ENCODE assay signal across 8 cellular contexts in genomic region chr11:69674886-69675714, GRCh38.
DNase-seq lines count a peak whose midpoint lies in the region; ATAC-seq and TF ChIP-seq lines count a peak whose summit lies in the region.

Gene LTO1, minus strand, starts transcription at chr11:69675353. Its CDS starts 114 bp downstream, at chr11:69675239.

- ATAC-seq in HG03439 (IDR thresholded peaks at IDR 0.05; ENCODE audit: unreplicated experiment): peak; percentile 89

- H3K27ac ChIP-seq in cingulate gyrus (ENCODE audit: low read depth, low read length): peak within 1 kb of the TSS; percentile 70

- DNase-seq in AML-193 (lab: John Stamatoyannopoulos, UW) (peak; percentile 79 to 85), NCI-H526 (lab: John Stamatoyannopoulos, UW) (peak; percentile 89 to 98), kidney tubule cell (ENCODE audit: low spot score) (peak; percentile 96)
- DNase-seq in activated CD4-positive, alpha-beta T cell treated with anti-CD3 and anti-CD28 coated beads for 48 hours: peak; percentile 97
- peak; percentile 88 to 93 for DNase-seq in stimulated activated CD4-positive, alpha-beta T cell treated with anti-CD3 and anti-CD28 coated beads, Interleukin-1b, Interleukin-23, amount 100 ng/mL, for 1 hour (ENCODE audit: low read depth in 2 of 2)

- TF ChIP-seq POLR2A in GM19193 (IDR thresholded peaks at IDR 0.05; ENCODE audit: extremely low read depth, insufficient read depth, insufficient read length): peak; percentile 92

Comparison
In these comparisons a context has a peak if more than half of its experiments do, and no peak if none do; other contexts are left out.
1. Peak in every context shown above with its lines: DNase-seq, ATAC-seq and H3K27ac ChIP-seq.